In genomic region chr16:81927561-81928185, GRCh38 we compare ENCODE assay signal across 15 cellular contexts.
DNase-seq lines count a peak whose midpoint lies in the region; ATAC-seq and TF ChIP-seq lines count a peak whose summit lies in the region.
"Had no signal": no experiment of that assay in that cellular context is flagged by ENCODE, and none has a peak within 500 bp of the region (broad histone marks: within the 10 kb centered on the region; RNA-seq: fewer than 3 reads in every experiment).

No MANE protein-coding gene starts in this region.

- H3K27me3 Mint-ChIP-seq in activated CD8-positive, alpha-beta memory T cell treated with anti-CD3 and anti-CD28 coated beads, Interleukin-2, amount 10 ng/mL, durations not matched to agents 7 days and 5 days, result no peaks in the 10 kb centered on the region
- H3K27me3 Mint-ChIP-seq in memory B cell (no peaks in the 10 kb centered on the region), glutamatergic neuron (ENCODE audit: unreplicated experiment) (no peaks in the 10 kb centered on the region)
- H3K27me3 Mint-ChIP-seq: CD4-positive, alpha-beta T cell had no signal

- no peaks in the 10 kb centered on the region for H3K36me3 ChIP-seq in RWPE2 (ENCODE audit: low read depth)
- no peaks in the 10 kb centered on the region for H3K36me3 ChIP-seq in MM.1S (replicated peaks; ENCODE audit: insufficient read depth, low read length)
- H3K36me3 ChIP-seq: BE2C, HAP-1 had no signal

- CTCF ChIA-PET in activated CD8-positive, alpha-beta memory T cell treated with anti-CD3 and anti-CD28 coated beads, Interleukin-2, amount 10 ng/mL, durations not matched to agents 7 days and 5 days (lab: Charles Lee), result no interaction called here

- H3K9ac ChIP-seq in MM.1S (ENCODE audit: low read length), result no peak overlapping the region
- H3K9ac ChIP-seq: GM23248 had no signal

- no peaks in the 10 kb centered on the region for H3K27me3 ChIP-seq in RWPE2 (ENCODE audit: insufficient read depth, poor library complexity, severe bottlenecking)
- H3K27me3 ChIP-seq in MM.1S (replicated peaks; ENCODE audit: insufficient read depth, low read length), result no peaks in the 10 kb centered on the region
- H3K27me3 ChIP-seq: BE2C had no signal

- no peaks in the 10 kb centered on the region for H3K9me3 Mint-ChIP-seq in activated CD8-positive, alpha-beta memory T cell treated with anti-CD3 and anti-CD28 coated beads, Interleukin-2, amount 10 ng/mL, durations not matched to agents 7 days and 5 days (ENCODE audit: low read depth)
- H3K9me3 Mint-ChIP-seq in memory B cell (no peaks in the 10 kb centered on the region), glutamatergic neuron (ENCODE audit: unreplicated experiment) (no peaks in the 10 kb centered on the region)
- H3K9me3 Mint-ChIP-seq: CD4-positive, alpha-beta T cell had no signal

- peak; percentile 21 for DNase-seq in activated CD8-positive, alpha-beta memory T cell treated with anti-CD3 and anti-CD28 coated beads, Interleukin-2, amount 10 ng/mL, durations not matched to agents 7 days and 5 days
- DNase-seq in activated CD8-positive, alpha-beta memory T cell treated with anti-CD3 and anti-CD28 coated beads, Interleukin-2, amount 50 U/mL, for 4 hours, result no peak
- peak; percentile 6 for DNase-seq in RWPE2 (ENCODE audit: low spot score)
- no peak for DNase-seq in memory B cell (ENCODE audit: low spot score in 2 of 2)
- peak; percentile 34 for DNase-seq in ureter (ENCODE audit: low spot score)
- DNase-seq in glutamatergic neuron, result no peak
- DNase-seq in NCI-H1694 treated with DMSO at 0.1 percent for 48 hours (lab: John Stamatoyannopoulos, UW), result no peak
- no peak for DNase-seq in MM.1S
- DNase-seq: BE2C; C1 segment of cervical spinal cord; CD4-positive, alpha-beta T cell; GM23248 had no signal

- no peak for ATAC-seq in activated CD8-positive, alpha-beta memory T cell treated with anti-CD3 and anti-CD28 coated beads, Interleukin-2, amount 10 ng/mL, durations not matched to agents 7 days and 5 days
- no peak for ATAC-seq in RWPE2 (ENCODE audit: low read depth)
- no peak for ATAC-seq in memory B cell (ENCODE audit: low read depth)

- H3F3A ChIP-seq in MM.1S (ENCODE audit: insufficient read depth, low read length), result no peaks in the 10 kb centered on the region

- TF ChIP-seq CTCF in RWPE2 (IDR thresholded peaks at IDR 0.05; ENCODE audit: poor library complexity, severe bottlenecking) (no peak), glutamatergic neuron (IDR thresholded peaks at IDR 0.05; ENCODE audit: partially characterized antibody, unreplicated experiment) (no peak), MM.1S (IDR thresholded peaks at IDR 0.05; ENCODE audit: low read length) (no peak)

- no peak overlapping the region for H3K27ac ChIP-seq in RWPE2 (ENCODE audit: poor library complexity, severe bottlenecking)
- no peak overlapping the region for H3K27ac ChIP-seq in MM.1S (ENCODE audit: low read length)
- H3K27ac ChIP-seq: 22Rv1, GM23248 had no signal

- H3K4me3 ChIP-seq in RWPE2 (ENCODE audit: severe bottlenecking) (no peak overlapping the region), MM.1S (ENCODE audit: low read length) (no peak overlapping the region)
- H3K4me3 ChIP-seq: GM23248, HAP-1 had no signal

- H3K4me3 Mint-ChIP-seq in activated CD8-positive, alpha-beta memory T cell treated with anti-CD3 and anti-CD28 coated beads, Interleukin-2, amount 10 ng/mL, durations not matched to agents 7 days and 5 days, result no peak overlapping the region
- H3K4me3 Mint-ChIP-seq in memory B cell (no peak overlapping the region), glutamatergic neuron (ENCODE audit: unreplicated experiment) (no peak overlapping the region)
- H3K4me3 Mint-ChIP-seq: CD4-positive, alpha-beta T cell had no signal

- H3K36me3 Mint-ChIP-seq in activated CD8-positive, alpha-beta memory T cell treated with anti-CD3 and anti-CD28 coated beads, Interleukin-2, amount 10 ng/mL, durations not matched to agents 7 days and 5 days, result peaks cover 19% of the 10 kb centered on the region
- H3K36me3 Mint-ChIP-seq in memory B cell (peaks cover 47% of the 10 kb centered on the region), glutamatergic neuron (ENCODE audit: unreplicated experiment) (no peaks in the 10 kb centered on the region)

- no peaks in the 10 kb centered on the region for H3K9me2 ChIP-seq in MM.1S (replicated peaks; ENCODE audit: insufficient read depth, low read length)

- no peaks in the 10 kb centered on the region for H3K79me2 ChIP-seq in MM.1S (ENCODE audit: low read length)

- no peak overlapping the region for H3K4me2 ChIP-seq in MM.1S (ENCODE audit: low read depth, low read length)

- peaks cover 19% of the 10 kb centered on the region for H3K4me1 Mint-ChIP-seq in activated CD8-positive, alpha-beta memory T cell treated with anti-CD3 and anti-CD28 coated beads, Interleukin-2, amount 10 ng/mL, durations not matched to agents 7 days and 5 days
- H3K4me1 Mint-ChIP-seq in memory B cell (peaks cover 2% of the 10 kb centered on the region), glutamatergic neuron (ENCODE audit: low read depth, unreplicated experiment) (peaks cover 3% of the 10 kb centered on the region)

- peaks cover 11% of the 10 kb centered on the region for H3K4me1 ChIP-seq in RWPE2 (ENCODE audit: insufficient read depth, poor library complexity, severe bottlenecking)
- H3K4me1 ChIP-seq in MM.1S (ENCODE audit: low read length), result no peaks in the 10 kb centered on the region
- H3K4me1 ChIP-seq: BE2C, Caco-2, HAP-1 had no signal

- H2AFZ ChIP-seq in MM.1S (ENCODE audit: low read length), result no peak overlapping the region
- H2AFZ ChIP-seq: GM23248 had no signal

- H3K9me3 ChIP-seq in RWPE2 (ENCODE audit: severe bottlenecking) (no peaks in the 10 kb centered on the region), MM.1S (replicated peaks; ENCODE audit: insufficient read depth, low read length) (no peaks in the 10 kb centered on the region)
- H3K9me3 ChIP-seq: BE2C, Caco-2, HAP-1 had no signal

- H4K20me1 ChIP-seq in MM.1S (ENCODE audit: insufficient read depth, low read length), result no peaks in the 10 kb centered on the region

- H3K27ac Mint-ChIP-seq in activated CD8-positive, alpha-beta memory T cell treated with anti-CD3 and anti-CD28 coated beads, Interleukin-2, amount 10 ng/mL, durations not matched to agents 7 days and 5 days, result peak overlapping the region; percentile 36
- H3K27ac Mint-ChIP-seq in memory B cell (peak overlapping the region; percentile 50), glutamatergic neuron (ENCODE audit: unreplicated experiment) (no peak overlapping the region)
- H3K27ac Mint-ChIP-seq: CD4-positive, alpha-beta T cell had no signal

Comparison
In these comparisons a context has a peak if more than half of its experiments do, and no peak if none do; other contexts are left out.
1. DNase-seq: peak in activated CD8-positive, alpha-beta memory T cell treated with anti-CD3 and anti-CD28 coated beads, Interleukin-2, amount 10 ng/mL, durations not matched to agents 7 days and 5 days (single experiment), RWPE2 (single experiment) and ureter (single experiment); none in activated CD8-positive, alpha-beta memory T cell treated with anti-CD3 and anti-CD28 coated beads, Interleukin-2, amount 50 U/mL, for 4 hours (single experiment), memory B cell (0 of 2), glutamatergic neuron (single experiment), NCI-H1694 treated with DMSO at 0.1 percent for 48 hours (single experiment) and MM.1S (single experiment).